In the genomic region with DNA sequence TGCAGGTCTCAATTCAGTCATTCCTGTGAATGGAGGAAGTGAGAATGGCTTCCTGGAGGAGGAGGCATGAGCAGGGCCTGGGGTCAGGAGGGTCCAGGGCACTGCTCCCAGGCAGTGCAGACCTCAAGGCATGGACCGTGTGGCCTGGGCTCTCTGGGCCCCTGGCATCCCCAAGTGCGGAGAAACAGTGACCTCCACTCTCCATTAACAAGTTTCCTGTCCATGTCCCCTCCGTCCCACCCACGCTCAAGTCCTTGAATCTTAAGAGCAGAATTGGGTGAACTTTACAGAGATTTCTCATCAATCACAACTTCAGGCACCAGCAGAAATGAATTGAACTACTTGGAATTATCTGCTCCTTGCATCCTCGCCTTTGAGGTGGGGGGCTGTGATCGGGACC, we compare ENCODE assay signal across 19 cellular contexts.
A peak's percentile ranks its signal among the peaks of the same experiment; 100 is the strongest.
DNase-seq lines count a peak whose midpoint lies in the region; ATAC-seq, FAIRE-seq and TF ChIP-seq lines count a peak whose summit lies in the region.
"Had no signal": no experiment of that assay in that cellular context is flagged by ENCODE, and none has a peak within 500 bp of the region (broad histone marks: within the 10 kb centered on the region; RNA-seq: fewer than 3 reads in every experiment).

No MANE protein-coding gene starts in this region.

- H3K56ac ChIP-seq in H1 (replicated peaks; ENCODE audit: insufficient read length, low read depth, low read length) = no peak overlapping the region

- H3K9ac ChIP-seq in H1 (replicated peaks in 1 of 4; ENCODE audit: extremely low read depth in 1 of 4, low read depth in 3 of 4, low read length in 3 of 4) = no peak overlapping the region

- no peaks in the 10 kb centered on the region for H3K27me3 ChIP-seq in Panc1 (ENCODE audit: control insufficient read depth, insufficient read depth, low read length)
- no peaks in the 10 kb centered on the region for H3K27me3 ChIP-seq in H1 (replicated peaks in 1 of 4; ENCODE audit: control insufficient read depth in 3 of 4, extremely low read depth in 1 of 4, insufficient read depth in 3 of 4, low read length in 3 of 4)

- H3K23ac ChIP-seq in H1 (ENCODE audit: insufficient read length) = no peak overlapping the region

- TF ChIP-seq RAD21 in H1 (IDR thresholded peaks at IDR 0.05 in 1 of 2, conservative IDR thresholded peaks at IDR 0.05 in 1 of 2; ENCODE audit: low read depth in 2 of 2, low read length in 2 of 2) = no peak

- H3K4me3 ChIP-seq in Panc1 (ENCODE audit: low read depth in 2 of 2, low read length in 2 of 2) (no peak overlapping the region), H1 (ENCODE audit: extremely low read depth in 1 of 4, insufficient read depth in 2 of 4, low read depth in 3 of 4, low read length in 4 of 4) (no peak overlapping the region)
- H3K4me3 ChIP-seq: GM12878, GM23338, HAP-1 had no signal

- no TSS peak for BruUV-seq in Panc1 (replicated peaks; lab: Mats Ljungman, UMichigan)

- H2BK12ac ChIP-seq in H1 (ENCODE audit: low read depth, low read length) = 0 out of 2 replicates have a peak overlapping the region, but pooled peaks have one; percentile 17

- no peaks in the 10 kb centered on the region for H3K23me2 ChIP-seq in H1 (ENCODE audit: low read depth, low read length)

- H3K18ac ChIP-seq in H1 (ENCODE audit: extremely low read depth, low read length) = no peak overlapping the region; the same call in 1 of the 2 replicates

- POLR2A ChIA-PET in Panc1 (lab: Charles Lee) = no interaction called here
- POLR2A ChIA-PET in H1 (lab: Charles Lee; ENCODE audit: partially characterized antibody) = interaction anchor here (1.3 kb wide), 1 partner anchor 94 kb away, joined by 3 read pairs; no protein-coding TSS in a partner anchor

- intact Hi-C loops in Panc1 (cut with micrococcal nuclease; ENCODE audit: unreplicated experiment) = no loop called here
- intact Hi-C loops in posterior vena cava (cut with DNase I) = no loop called here

- H4K91ac ChIP-seq in H1 (replicated peaks; ENCODE audit: insufficient read length, low read length) = no peak overlapping the region

- H3K4me2 ChIP-seq in H1 (ENCODE audit: insufficient read depth in 1 of 2, low read depth in 2 of 2, low read length in 2 of 2) = no peak overlapping the region
- H3K4me2 ChIP-seq: GM23338 had no signal

- in situ Hi-C loops in Panc1 (cut with HindIII; ENCODE audit: low pct_unique_long_range_greater_than_20kb, low sequenced_read_pairs) = no loop called here

- no peak overlapping the region for H2BK120ac ChIP-seq in H1 (replicated peaks; ENCODE audit: low read depth, low read length)

- no peak for FAIRE-seq in H1 (lab: Jason Lieb, UNC)
- FAIRE-seq: GM12878, GM19239, H54 had no signal

- H4K20me1 ChIP-seq in H1 (replicated peaks in 1 of 2; ENCODE audit: control insufficient read depth in 1 of 2, insufficient read depth in 2 of 2, low read length in 2 of 2) = no peaks in the 10 kb centered on the region

- no peak for TF ChIP-seq EP300 in H1 (IDR thresholded peaks at IDR 0.05; ENCODE audit: borderline replicate concordance in 1 of 2, low read depth in 2 of 2, low read length in 2 of 2)

- no peak overlapping the region for H3K4ac ChIP-seq in H1 (replicated peaks; ENCODE audit: insufficient read length, low read depth, low read length)

- TF ChIP-seq CTCF in Panc1 (IDR thresholded peaks at IDR 0.05) (no peak), H1 (IDR thresholded peaks at IDR 0.05; ENCODE audit: control extremely low read depth in 1 of 3, insufficient read depth in 1 of 3, low read depth in 1 of 3, low read length in 3 of 3) (no peak)

- no peak for DNase-seq in Panc1 (ENCODE audit: low read depth, low spot score)
- no peak for DNase-seq in H1 (ENCODE audit: low read depth in 1 of 2, low spot score in 2 of 2)
- peak; percentile 63 for DNase-seq in posterior vena cava (ENCODE audit: low spot score)
- DNase-seq in GM19240 (ENCODE audit: insufficient read length, low spot score) = no peak
- no peak for DNase-seq in DMS79 treated with DMSO at 0.1 percent for 48 hours (lab: John Stamatoyannopoulos, UW)
- DNase-seq in RKO (ENCODE audit: low spot score) = no peak
- DNase-seq: Caco-2; CD4-positive, CD25-positive, alpha-beta regulatory T cell; CD8-positive, alpha-beta T cell; DMS153; EL; GDM1; HFFc6 had no signal

- H3K4me1 ChIP-seq in Panc1 (ENCODE audit: control insufficient read depth, insufficient read depth, low read length) (no peaks in the 10 kb centered on the region), H1 (replicated peaks in 1 of 4; ENCODE audit: control insufficient read depth in 3 of 4, insufficient read depth in 4 of 4, low read length in 3 of 4) (no peaks in the 10 kb centered on the region; a peak in 1 of 7 replicates)
- H3K4me1 ChIP-seq: Caco-2, HAP-1 had no signal

- no peak overlapping the region for H2AFZ ChIP-seq in H1 (ENCODE audit: low read length)
- H2AFZ ChIP-seq: GM23338 had no signal

- no peak overlapping the region for H3K27ac ChIP-seq in Panc1 (ENCODE audit: low read length)
- H3K27ac ChIP-seq in H1 (ENCODE audit: low read depth, low read length) = no peak overlapping the region
- H3K27ac ChIP-seq: C4-2B had no signal

- no peaks in the 10 kb centered on the region for H3K79me2 ChIP-seq in H1 (ENCODE audit: control insufficient read depth in 1 of 2, insufficient read depth in 2 of 2, low read length in 2 of 2)

- peak; percentile 30; the same call in 1 of the 2 replicates for ATAC-seq in Panc1
- ATAC-seq: CD8-positive, alpha-beta T cell; GM12878; GM23338 had no signal

- no peak for TF ChIP-seq POLR2A in H1 (IDR thresholded peaks at IDR 0.05; ENCODE audit: control extremely low read depth in 1 of 2, low read depth in 2 of 2, low read length in 2 of 2)

- WGBS in H1 (ENCODE audit: extremely low coverage in 1 of 2, insufficient coverage in 1 of 2, insufficient read length in 1 of 2, insufficient replicate concordance in 2 of 2, low coverage in 1 of 2, low lambda C conversion rate in 2 of 2, missing lambda C conversion rate in 1 of 2), 2 experiments = 88% methylated on average over 6 of the region's 6 CpGs; no CpG with 5 or more reads in 1 of the 2 experiments

- CTCF ChIA-PET in Panc1 (lab: Charles Lee) = no interaction called here
- CTCF ChIA-PET in H1 (lab: Charles Lee; ENCODE audit: partially characterized antibody) = interaction anchor here (1.4 to 2.1 kb wide), 2 partner anchors 35 to 49 kb away, joined by 4 to 5 read pairs; no protein-coding TSS in a partner anchor

- H3K79me1 ChIP-seq in H1 (ENCODE audit: low read depth, low read length) = no peaks in the 10 kb centered on the region

- no peaks in the 10 kb centered on the region for H3K36me3 ChIP-seq in Panc1 (ENCODE audit: control insufficient read depth, insufficient read depth, low read length)
- no peaks in the 10 kb centered on the region for H3K36me3 ChIP-seq in H1 (ENCODE audit: control insufficient read depth in 2 of 4, insufficient read depth in 4 of 4, low read length in 3 of 4)
- H3K36me3 ChIP-seq: HAP-1 had no signal

- H2BK15ac ChIP-seq in H1 (ENCODE audit: low read length) = no peak overlapping the region

- no peak overlapping the region for H2BK5ac ChIP-seq in H1 (ENCODE audit: low read depth, low read length)

- H3K9me3 ChIP-seq in Panc1 (ENCODE audit: control insufficient read depth, insufficient read depth, low read depth, low read length) (no peaks in the 10 kb centered on the region), H1 (ENCODE audit: insufficient read depth in 2 of 2, low read depth in 1 of 2, low read length in 1 of 2) (no peaks in the 10 kb centered on the region)
- H3K9me3 ChIP-seq: Caco-2, HAP-1 had no signal

- no peak overlapping the region for H4K5ac ChIP-seq in H1 (ENCODE audit: insufficient read length, low read depth, low read length)

- H4K8ac ChIP-seq in H1 (ENCODE audit: extremely low read depth, insufficient read depth, low read length) = no peak overlapping the region

- no peak overlapping the region for H2AK5ac ChIP-seq in H1 (ENCODE audit: low read depth, low read length)

- no peak overlapping the region for H3K14ac ChIP-seq in H1 (ENCODE audit: insufficient read length)

- no peak overlapping the region for H2BK20ac ChIP-seq in H1 (ENCODE audit: low read length)

TF ChIP-seq in H1, 55 proteins besides CTCF, POLR2A, EP300 and RAD21:
- TF ChIP-seq SRF (IDR thresholded peaks at IDR 0.05; ENCODE audit: low read depth, low read length) (no peak), POU5F1 (IDR thresholded peaks at IDR 0.05; ENCODE audit: low read depth, low read length) (no peak), TAF1 (IDR thresholded peaks at IDR 0.05; ENCODE audit: low read depth, low read length) (no peak), TEAD4 (IDR thresholded peaks at IDR 0.05; ENCODE audit: low read depth, low read length) (no peak)
TF ChIP-seq in H1: peak in this region for 0.
